ENCODE assay signal across 10 cellular contexts in genomic region chr16:48561960-48562393, GRCh38. TPM values are rescaled to one million over a fixed set of nuclear protein-coding genes. Genes with fewer than 3 reads are reported as not detected.
A peak's percentile ranks its signal among the peaks of the same experiment; 100 is the strongest.
DNase-seq lines count a peak whose midpoint lies in the region; ATAC-seq and TF ChIP-seq lines count a peak whose summit lies in the region.
"Had no signal": no experiment of that assay in that cellular context is flagged by ENCODE, and none has a peak within 500 bp of the region (broad histone marks: within the 10 kb centered on the region; RNA-seq: fewer than 3 reads in every experiment).

No MANE protein-coding gene starts in this region.

- no peak overlapping the region for H3K4me3 Mint-ChIP-seq in activated naive CD4-positive, alpha-beta T cell treated with anti-CD3 and anti-CD28 coated beads, Interleukin-2, amount 50 U/mL, for 24 hours
- no peak overlapping the region for H3K4me3 Mint-ChIP-seq in activated naive CD4-positive, alpha-beta T cell treated with anti-CD3 and anti-CD28 coated beads, Interleukin-2, amount 10 ng/mL, durations not matched to agents 7 days and 5 days

- no peaks in the 10 kb centered on the region for H3K9me3 Mint-ChIP-seq in activated naive CD4-positive, alpha-beta T cell treated with anti-CD3 and anti-CD28 coated beads, Interleukin-2, amount 50 U/mL, for 24 hours
- no peaks in the 10 kb centered on the region for H3K9me3 Mint-ChIP-seq in activated naive CD4-positive, alpha-beta T cell treated with anti-CD3 and anti-CD28 coated beads, Interleukin-2, amount 10 ng/mL, durations not matched to agents 7 days and 5 days

- H3K4me1 ChIP-seq in right lobe of liver (peaks cover 0 to 61% (median 28%) of the 10 kb centered on the region in 4 donors), foreskin keratinocyte (peaks cover 11% of the 10 kb centered on the region)

- H3K9me3 ChIP-seq in right lobe of liver: no peaks in the 10 kb centered on the region

- H3K36me3 Mint-ChIP-seq in activated naive CD4-positive, alpha-beta T cell treated with anti-CD3 and anti-CD28 coated beads, Interleukin-2, amount 50 U/mL, for 24 hours: peaks cover 22% of the 10 kb centered on the region
- peaks cover 35% of the 10 kb centered on the region for H3K36me3 Mint-ChIP-seq in activated naive CD4-positive, alpha-beta T cell treated with anti-CD3 and anti-CD28 coated beads, Interleukin-2, amount 10 ng/mL, durations not matched to agents 7 days and 5 days

- H3K27me3 ChIP-seq in right lobe of liver (no peaks in the 10 kb centered on the region), foreskin keratinocyte (no peaks in the 10 kb centered on the region)

- intact Hi-C loops in right lobe of liver (cut with DNase I): no loop called here

- peaks cover 85% of the 10 kb centered on the region for H3K4me1 Mint-ChIP-seq in activated naive CD4-positive, alpha-beta T cell treated with anti-CD3 and anti-CD28 coated beads, Interleukin-2, amount 50 U/mL, for 24 hours
- H3K4me1 Mint-ChIP-seq in activated naive CD4-positive, alpha-beta T cell treated with anti-CD3 and anti-CD28 coated beads, Interleukin-2, amount 10 ng/mL, durations not matched to agents 7 days and 5 days: peaks cover 50% of the 10 kb centered on the region

- no peak for DNase-seq in activated naive CD4-positive, alpha-beta T cell treated with anti-CD3 and anti-CD28 coated beads, Interleukin-2, amount 10 ng/mL, durations not matched to agents 7 days and 5 days
- DNase-seq in astrocyte of the hippocampus (ENCODE audit: low read depth, low spot score) (peak; percentile 70), right lobe of liver (peak in 1 of 3 donors; percentile 68), cerebellar nuclear complex (lab: John Stamatoyannopoulos, UW) (no peak), foreskin keratinocyte (no peak), NCI-H526 treated with DMSO at 0.1 percent for 48 hours (lab: John Stamatoyannopoulos, UW) (no peak)
- DNase-seq: central memory CD4-positive, alpha-beta T cell had no signal

- no peak for TF ChIP-seq POLR2A in right lobe of liver (IDR thresholded peaks at IDR 0.05)

- peak overlapping the region; percentile 49 for H3K27ac Mint-ChIP-seq in activated naive CD4-positive, alpha-beta T cell treated with anti-CD3 and anti-CD28 coated beads, Interleukin-2, amount 50 U/mL, for 24 hours
- no peak overlapping the region for H3K27ac Mint-ChIP-seq in activated naive CD4-positive, alpha-beta T cell treated with anti-CD3 and anti-CD28 coated beads, Interleukin-2, amount 10 ng/mL, durations not matched to agents 7 days and 5 days

- no peaks in the 10 kb centered on the region for H3K36me3 ChIP-seq in right lobe of liver

- peak; percentile 46 to 68 (median 64) for ATAC-seq in right lobe of liver
- ATAC-seq in foreskin keratinocyte: no peak
- ATAC-seq: SK-N-SH treated with all-trans-retinoic acid at 6 μM for 48 hours had no signal

- no peaks in the 10 kb centered on the region for H3K27me3 Mint-ChIP-seq in activated naive CD4-positive, alpha-beta T cell treated with anti-CD3 and anti-CD28 coated beads, Interleukin-2, amount 50 U/mL, for 24 hours
- H3K27me3 Mint-ChIP-seq in activated naive CD4-positive, alpha-beta T cell treated with anti-CD3 and anti-CD28 coated beads, Interleukin-2, amount 10 ng/mL, durations not matched to agents 7 days and 5 days: no peaks in the 10 kb centered on the region

- H3K27ac ChIP-seq in right lobe of liver (peak overlapping the region in 1 of 3 donors; percentile 66), temporal lobe (ENCODE audit: low read depth, low read length) (peak overlapping the region; percentile 33), foreskin keratinocyte (no peak overlapping the region)

- CTCF ChIA-PET in activated naive CD4-positive, alpha-beta T cell treated with anti-CD3 and anti-CD28 coated beads, Interleukin-2, amount 10 ng/mL, durations not matched to agents 7 days and 5 days (lab: Charles Lee): interaction anchor here (1.7 kb wide), 1 partner anchor 9 kb away, joined by 3 read pairs; no protein-coding TSS in a partner anchor

- no peak overlapping the region for H3K4me3 ChIP-seq in right lobe of liver

- TF ChIP-seq CTCF in right lobe of liver (IDR thresholded peaks at IDR 0.05) (no peak), foreskin keratinocyte (conservative IDR thresholded peaks at IDR 0.05) (no peak)

RNA-seq across cellular contexts. Expression of gene N4BP1, which starts 48.0 kb away (rescaled TPM):
- total RNA-seq in right lobe of liver: 10 to 100 TPM; 10.5 to 17.8 (median 12.1) TPM
- 24.1 TPM for total RNA-seq in temporal lobe
- total RNA-seq in foreskin keratinocyte: 62.6 and 73.0 TPM in 2 replicates
- 41.3 and 42.9 TPM in 2 replicates for polyA plus RNA-seq in foreskin keratinocyte
